In genomic region chr21:41808094-41808493, GRCh38 we compare ENCODE assay signal across 16 cellular contexts. TPM values are rescaled to one million over a fixed set of nuclear protein-coding genes. Genes with fewer than 3 reads are reported as not detected.
DNase-seq lines count a peak whose midpoint lies in the region; TF ChIP-seq lines count a peak whose summit lies in the region.
"Had no signal": no experiment of that assay in that cellular context is flagged by ENCODE, and none has a peak within 500 bp of the region (broad histone marks: within the 10 kb centered on the region; RNA-seq: fewer than 3 reads in every experiment).

No MANE protein-coding gene starts in this region.

- peaks cover 15% of the 10 kb centered on the region for H3K36me3 ChIP-seq in osteoblast (ENCODE audit: insufficient read depth, low read length)
- H3K36me3 ChIP-seq in uterus = no peaks in the 10 kb centered on the region

- H3K9me3 ChIP-seq in osteoblast (ENCODE audit: low read depth, low read length) (no peaks in the 10 kb centered on the region), uterus (no peaks in the 10 kb centered on the region)
- H3K9me3 ChIP-seq: Caco-2 had no signal

- peaks cover 7% of the 10 kb centered on the region for H3K79me2 ChIP-seq in osteoblast (ENCODE audit: insufficient read depth, low read length)

- H3K4me3 ChIP-seq in osteoblast (ENCODE audit: insufficient read depth, low read length) (no peak overlapping the region), uterus (no peak overlapping the region)
- H3K4me3 ChIP-seq: GM23338 had no signal

- TF ChIP-seq CTCF in GM10266 (IDR thresholded peaks at IDR 0.05; ENCODE audit: control insufficient read depth, insufficient read depth, low read depth, missing control alignments) = no peak
- TF ChIP-seq CTCF in osteoblast (IDR thresholded peaks at IDR 0.05; ENCODE audit: extremely low read depth, low read depth, low read length) = no peak
- no peak for TF ChIP-seq CTCF in uterus (IDR thresholded peaks at IDR 0.05)

- no peak overlapping the region for H3K27ac ChIP-seq in osteoblast (ENCODE audit: low read depth, low read length)
- H3K27ac ChIP-seq in uterus = no peak overlapping the region

- intact Hi-C loops in uterus (cut with DNase I; ENCODE audit: low total_unique reads) = no loop called here

- in situ Hi-C loops in KBM-7 (cut with MboI; ENCODE audit: low pct_unique_long_range_greater_than_20kb, low sequenced_read_pairs) = no loop called here

- H3K4me1 ChIP-seq in osteoblast (ENCODE audit: insufficient read depth, low read length) (no peaks in the 10 kb centered on the region), uterus (no peaks in the 10 kb centered on the region)
- H3K4me1 ChIP-seq: Caco-2 had no signal

- no peak overlapping the region for H3K4me2 ChIP-seq in osteoblast (ENCODE audit: insufficient read depth, low read length)
- H3K4me2 ChIP-seq: GM23338 had no signal

- DNase-seq in GM10266 (ENCODE audit: extremely low spot score) = peak; percentile 18
- peak; percentile 35 for DNase-seq in islet precursor cell
- peak; percentile 48 for DNase-seq in osteoblast (ENCODE audit: insufficient read length, low spot score, missing footprints)
- DNase-seq in KBM-7 = no peak
- DNase-seq in uterus = no peak
- DNase-seq in NAMALWA (ENCODE audit: low spot score) = no peak
- DNase-seq: C1 segment of cervical spinal cord; Caco-2; CD4-positive, CD25-positive, alpha-beta regulatory T cell; CD8-positive, alpha-beta T cell; DMS153; DMS79; EL; GDM1; H9 had no signal

- no peaks in the 10 kb centered on the region for H3K27me3 ChIP-seq in osteoblast (ENCODE audit: insufficient read depth, low read length)
- H3K27me3 ChIP-seq in uterus = no peaks in the 10 kb centered on the region

- H2AFZ ChIP-seq in osteoblast (ENCODE audit: low read length) = no peak overlapping the region
- H2AFZ ChIP-seq: GM23338 had no signal

- no peak for TF ChIP-seq POLR2A in uterus (IDR thresholded peaks at IDR 0.05)

- peaks cover 4% of the 10 kb centered on the region for H4K20me1 ChIP-seq in osteoblast (ENCODE audit: insufficient read depth, low read length)

RNA-seq across cellular contexts. Expression of gene RIPK4, which starts 41.2 kb away (rescaled TPM):
- total RNA-seq in osteoblast (0.29 and 2.2 TPM in 2 replicates), uterus (1 to 10 TPM in 1 of 4 donors, under 1 TPM in 1, not detected in 2; 0.29 to 9.7 TPM)

Comparison
In these comparisons a context has a peak if more than half of its experiments do, and no peak if none do; other contexts are left out.
1. DNase-seq: peak in GM10266 (single experiment), islet precursor cell (single experiment) and osteoblast (single experiment); none in KBM-7 (single experiment), uterus (0 of 2) and NAMALWA (single experiment).